ENCODE assay signal across 1 cellular context in the genomic region with DNA sequence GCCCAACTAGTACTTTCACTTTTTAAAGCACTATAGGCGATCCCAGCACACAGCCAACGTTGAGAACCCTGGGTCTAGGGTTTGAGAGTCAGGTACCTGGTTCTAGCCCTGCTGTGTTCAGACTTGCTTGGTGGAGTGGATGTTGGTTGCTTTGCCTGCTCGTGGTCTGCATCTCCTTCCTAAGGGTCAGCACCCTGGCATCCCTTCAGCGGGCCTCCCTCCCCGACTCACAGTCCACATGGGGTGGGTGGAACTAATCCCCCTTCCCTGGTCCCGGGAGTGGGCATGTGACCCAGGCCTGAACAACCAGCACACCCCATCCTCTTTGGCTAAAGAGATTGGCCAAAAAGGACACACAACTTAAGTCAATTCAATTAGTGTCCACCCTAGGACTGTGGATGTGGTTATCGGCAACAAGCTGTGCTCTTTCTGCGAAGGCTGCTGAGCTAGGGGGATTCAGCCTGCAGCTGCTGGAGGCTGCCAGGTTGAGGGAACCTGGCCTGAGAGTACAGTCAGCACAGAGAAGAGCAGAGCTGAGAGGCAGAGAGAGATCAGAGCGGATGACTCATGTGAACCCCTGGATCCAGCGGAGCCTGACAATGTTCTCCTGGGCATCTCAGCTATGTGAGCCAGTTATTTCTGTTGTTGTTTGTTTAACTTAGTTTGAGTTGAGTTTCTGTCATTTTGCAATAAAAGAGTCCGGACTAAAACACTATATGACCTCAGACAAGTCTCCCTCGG.
TF ChIP-seq lines count a peak whose summit lies in the region.

No MANE protein-coding gene starts in this region.

TF ChIP-seq in IMR-90, 13 proteins besides CTCF, POLR2A, EP300 and RAD21:
- TF ChIP-seq MXI1 (IDR thresholded peaks at IDR 0.05; ENCODE audit: borderline replicate concordance, low read depth, low read length) (no peak), FOS (IDR thresholded peaks at IDR 0.05; ENCODE audit: low read depth, low read length) (no peak), RFX5 (IDR thresholded peaks at IDR 0.05; ENCODE audit: low read depth, low read length) (no peak), MAFK (IDR thresholded peaks at IDR 0.05; ENCODE audit: low read depth, low read length) (no peak), BHLHE40 (IDR thresholded peaks at IDR 0.05; ENCODE audit: low read depth, low read length) (no peak), USF2 (IDR thresholded peaks at IDR 0.05; ENCODE audit: low read depth, low read length) (no peak), NFE2L2 (IDR thresholded peaks at IDR 0.05; ENCODE audit: low read depth, low read length) (no peak), CEBPB (IDR thresholded peaks at IDR 0.05; ENCODE audit: low read depth, low read length) (no peak), SMC3 (IDR thresholded peaks at IDR 0.05; ENCODE audit: low read depth, low read length) (no peak), CHD1 (IDR thresholded peaks at IDR 0.05; ENCODE audit: low read depth, low read length) (no peak), RCOR1 (IDR thresholded peaks at IDR 0.05; ENCODE audit: insufficient replicate concordance, low read length) (no peak), MAZ (IDR thresholded peaks at IDR 0.05; ENCODE audit: borderline replicate concordance, low read depth, low read length) (no peak)
- TF ChIP-seq, protein P1, sequence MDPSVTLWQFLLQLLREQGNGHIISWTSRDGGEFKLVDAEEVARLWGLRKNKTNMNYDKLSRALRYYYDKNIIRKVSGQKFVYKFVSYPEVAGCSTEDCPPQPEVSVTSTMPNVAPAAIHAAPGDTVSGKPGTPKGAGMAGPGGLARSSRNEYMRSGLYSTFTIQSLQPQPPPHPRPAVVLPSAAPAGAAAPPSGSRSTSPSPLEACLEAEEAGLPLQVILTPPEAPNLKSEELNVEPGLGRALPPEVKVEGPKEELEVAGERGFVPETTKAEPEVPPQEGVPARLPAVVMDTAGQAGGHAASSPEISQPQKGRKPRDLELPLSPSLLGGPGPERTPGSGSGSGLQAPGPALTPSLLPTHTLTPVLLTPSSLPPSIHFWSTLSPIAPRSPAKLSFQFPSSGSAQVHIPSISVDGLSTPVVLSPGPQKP (IDR thresholded peaks at IDR 0.05; ENCODE audit: borderline replicate concordance, low read depth, low read length) = no peak
TF ChIP-seq in IMR-90: peak in this region for 0.
